Comparison of ENCODE assay signal across 18 cellular contexts in the genomic region with DNA sequence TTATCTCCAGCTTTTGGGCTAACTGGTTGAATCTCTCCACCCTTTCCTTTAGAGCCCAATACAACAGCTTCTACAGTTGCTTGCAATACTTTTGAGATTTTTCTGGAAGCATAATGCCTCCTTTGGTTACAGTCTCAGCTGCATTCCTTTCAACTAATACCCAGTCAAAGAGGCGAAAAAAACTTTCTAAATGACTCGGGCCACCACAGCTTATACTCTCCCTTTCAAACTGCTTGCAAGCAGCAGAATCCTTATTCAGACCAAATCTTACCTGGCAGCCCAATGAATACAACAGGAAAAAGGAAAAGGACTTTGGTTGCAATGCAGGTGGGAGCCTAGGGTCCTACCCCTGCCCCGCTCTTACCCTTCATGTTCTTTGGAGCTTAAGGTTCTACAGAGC. TPM values are rescaled to one million over a fixed set of nuclear protein-coding genes. Genes with fewer than 3 reads are reported as not detected.
DNase-seq lines count a peak whose midpoint lies in the region; ATAC-seq and TF ChIP-seq lines count a peak whose summit lies in the region.
"Had no signal": no experiment of that assay in that cellular context is flagged by ENCODE, and none has a peak within 500 bp of the region (broad histone marks: within the 10 kb centered on the region; RNA-seq: fewer than 3 reads in every experiment).

No MANE protein-coding gene starts in this region.

- DNase-seq in activated naive CD4-positive, alpha-beta T cell treated with anti-CD3 and anti-CD28 coated beads for 36 hours: no peak
- DNase-seq in activated naive CD4-positive, alpha-beta T cell (lab: John Stamatoyannopoulos, UW): no peak
- no peak for DNase-seq in Karpas-422
- DNase-seq in stimulated activated effector memory CD8-positive, alpha-beta T cell treated with anti-CD3 and anti-CD28 coated beads, Interleukin-12 subunit alpha, Interleukin-12 subunit beta, amount 100 ng/mL, for 72 hours (ENCODE audit: low spot score in 2 of 2): peak in 1 of 2 donors; percentile 48
- DNase-seq in GM20000 (ENCODE audit: low spot score): no peak
- DNase-seq in LoVo (ENCODE audit: low spot score): no peak
- DNase-seq in dedifferentiated amniotic fluid mesenchymal stem cell (ENCODE audit: extremely low spot score): no peak
- DNase-seq: BE2C, HCEC 1CT, IMR-90, MV-4-11, NCI-H1417 treated with DMSO at 0.1 percent for 48 hours, NCI-H2029, NCI-H524, Peyer's patch, Right ventricle myocardium superior had no signal

- H3K4me1 ChIP-seq in Karpas-422 (ENCODE audit: low read length): peaks cover 49% of the 10 kb centered on the region
- H3K4me1 ChIP-seq: BE2C had no signal

- H2AFZ ChIP-seq in Karpas-422 (ENCODE audit: low read length): no peak overlapping the region

- H3K27me3 Mint-ChIP-seq in activated naive CD4-positive, alpha-beta T cell treated with anti-CD3 and anti-CD28 coated beads for 36 hours (ENCODE audit: low read depth): no peaks in the 10 kb centered on the region
- H3K27me3 Mint-ChIP-seq in activated naive CD8-positive, alpha-beta T cell: no peaks in the 10 kb centered on the region

- CTCF ChIA-PET in activated naive CD4-positive, alpha-beta T cell treated with anti-CD3 and anti-CD28 coated beads for 36 hours (lab: Charles Lee): interaction anchor here (0.7 to 1.2 kb wide), 3 partner anchors 12 to 66 kb away, joined by 3 to 4 read pairs (median 3); a partner anchor contains a TSS

- no peak overlapping the region for H3K4me2 ChIP-seq in Karpas-422 (ENCODE audit: low read depth, low read length, poor library complexity, severe bottlenecking)

- no peaks in the 10 kb centered on the region for H3K79me2 ChIP-seq in Karpas-422 (ENCODE audit: low read length)

- H3K9me3 ChIP-seq in Karpas-422 (ENCODE audit: low read length): no peaks in the 10 kb centered on the region
- H3K9me3 ChIP-seq: BE2C, Peyer's patch had no signal

- ATAC-seq in stimulated activated effector memory CD8-positive, alpha-beta T cell treated with anti-CD3 and anti-CD28 coated beads, Interleukin-12 subunit alpha, Interleukin-12 subunit beta, amount 100 ng/mL, for 72 hours: peak; percentile 61

- H3K36me3 ChIP-seq in Karpas-422 (ENCODE audit: insufficient read depth, low read length): no peaks in the 10 kb centered on the region
- H3K36me3 ChIP-seq: BE2C, Peyer's patch had no signal

- no peak overlapping the region for H3K4me3 Mint-ChIP-seq in activated naive CD4-positive, alpha-beta T cell treated with anti-CD3 and anti-CD28 coated beads for 36 hours
- peak overlapping the region; percentile 70 for H3K4me3 Mint-ChIP-seq in activated naive CD8-positive, alpha-beta T cell
- H3K4me3 Mint-ChIP-seq in stimulated activated effector memory CD8-positive, alpha-beta T cell treated with anti-CD3 and anti-CD28 coated beads, Interleukin-12 subunit alpha, Interleukin-12 subunit beta, amount 100 ng/mL, for 72 hours: peak overlapping the region; percentile 48

- H3K4me1 Mint-ChIP-seq in activated naive CD4-positive, alpha-beta T cell treated with anti-CD3 and anti-CD28 coated beads for 36 hours (ENCODE audit: low read depth): peaks cover 56% of the 10 kb centered on the region
- peaks cover 60% of the 10 kb centered on the region for H3K4me1 Mint-ChIP-seq in activated naive CD8-positive, alpha-beta T cell (ENCODE audit: low read depth)
- H3K4me1 Mint-ChIP-seq in stimulated activated effector memory CD8-positive, alpha-beta T cell treated with anti-CD3 and anti-CD28 coated beads, Interleukin-12 subunit alpha, Interleukin-12 subunit beta, amount 100 ng/mL, for 72 hours: peaks cover 50% of the 10 kb centered on the region

- peak overlapping the region; percentile 18; the same call in 1 of the 2 replicates for H3K27ac ChIP-seq in Karpas-422 (ENCODE audit: low read length)
- H3K27ac ChIP-seq: Peyer's patch had no signal

- no peaks in the 10 kb centered on the region for H3K27me3 ChIP-seq in Karpas-422 (ENCODE audit: low read length)
- H3K27me3 ChIP-seq: Peyer's patch had no signal

- no peaks in the 10 kb centered on the region for H3K9me2 ChIP-seq in Karpas-422 (replicated peaks; ENCODE audit: insufficient read depth, low read length)

- peak overlapping the region; percentile 72 for H3K27ac Mint-ChIP-seq in activated naive CD4-positive, alpha-beta T cell treated with anti-CD3 and anti-CD28 coated beads for 36 hours
- H3K27ac Mint-ChIP-seq in activated naive CD8-positive, alpha-beta T cell: no peak overlapping the region
- H3K27ac Mint-ChIP-seq in stimulated activated effector memory CD8-positive, alpha-beta T cell treated with anti-CD3 and anti-CD28 coated beads, Interleukin-12 subunit alpha, Interleukin-12 subunit beta, amount 100 ng/mL, for 72 hours: peak overlapping the region; percentile 62

- no peaks in the 10 kb centered on the region for H4K20me1 ChIP-seq in Karpas-422 (ENCODE audit: insufficient read depth, low read depth, low read length)

- no peak overlapping the region for H3K9ac ChIP-seq in Karpas-422 (ENCODE audit: low read length)

- H3K4me3 ChIP-seq in Karpas-422 (ENCODE audit: low read length): no peak overlapping the region
- H3K4me3 ChIP-seq: Peyer's patch had no signal

- no peaks in the 10 kb centered on the region for H3K9me3 Mint-ChIP-seq in activated naive CD4-positive, alpha-beta T cell treated with anti-CD3 and anti-CD28 coated beads for 36 hours
- H3K9me3 Mint-ChIP-seq in activated naive CD8-positive, alpha-beta T cell (ENCODE audit: low read depth): peaks cover 3% of the 10 kb centered on the region
- H3K9me3 Mint-ChIP-seq in stimulated activated effector memory CD8-positive, alpha-beta T cell treated with anti-CD3 and anti-CD28 coated beads, Interleukin-12 subunit alpha, Interleukin-12 subunit beta, amount 100 ng/mL, for 72 hours: peaks cover 2% of the 10 kb centered on the region

- no peak for TF ChIP-seq CTCF in GM20000 (IDR thresholded peaks at IDR 0.05; ENCODE audit: extremely low read depth, missing control alignments)

- intact Hi-C loops in activated naive CD4-positive, alpha-beta T cell treated with anti-CD3 and anti-CD28 coated beads for 36 hours (cut with micrococcal nuclease): loop anchor here (5.0 kb wide), 1 partner anchor 363 kb away; a partner anchor contains a TSS

- H3K36me3 Mint-ChIP-seq in activated naive CD4-positive, alpha-beta T cell treated with anti-CD3 and anti-CD28 coated beads for 36 hours (ENCODE audit: low read depth): peaks cover 60% of the 10 kb centered on the region
- peaks cover 56% of the 10 kb centered on the region for H3K36me3 Mint-ChIP-seq in activated naive CD8-positive, alpha-beta T cell
- no peaks in the 10 kb centered on the region for H3K36me3 Mint-ChIP-seq in stimulated activated effector memory CD8-positive, alpha-beta T cell treated with anti-CD3 and anti-CD28 coated beads, Interleukin-12 subunit alpha, Interleukin-12 subunit beta, amount 100 ng/mL, for 72 hours

RNA-seq across cellular contexts. Expression of a gene that starts 15.8 kb away (rescaled TPM):
- 10 to 100 TPM; 67.5 to 71.4 TPM for total RNA-seq in activated naive CD4-positive, alpha-beta T cell treated with anti-CD3 and anti-CD28 coated beads for 36 hours
- 5.4 and 9.1 TPM in 2 replicates for total RNA-seq in Karpas-422 (2014; rRNA removed; shearing (Covaris generic); ENCODE audit: low replicate concordance)
- total RNA-seq: IMR-90, LHCN-M2 had no signal

RNA-seq across cellular contexts. Expression of a gene that starts 32.6 kb away (rescaled TPM):
- not detected for total RNA-seq in activated naive CD4-positive, alpha-beta T cell treated with anti-CD3 and anti-CD28 coated beads for 36 hours
- 0.25 TPM in 1 of 2 replicates, not detected in the other for total RNA-seq in Karpas-422 (2014; rRNA removed; shearing (Covaris generic); ENCODE audit: low replicate concordance)
- total RNA-seq: LHCN-M2 had no signal

RNA-seq across cellular contexts. Expression of a gene that starts 43.1 kb away (rescaled TPM):
- 10 to 100 TPM; 29.3 to 30.5 TPM for total RNA-seq in activated naive CD4-positive, alpha-beta T cell treated with anti-CD3 and anti-CD28 coated beads for 36 hours
- 2.7 and 7.0 TPM in 2 replicates for total RNA-seq in Karpas-422 (2014; rRNA removed; shearing (Covaris generic); ENCODE audit: low replicate concordance)
- total RNA-seq: LHCN-M2 had no signal

RNA-seq across cellular contexts. Expression of a gene that starts 55.1 kb away (rescaled TPM):
- 10 to 100 TPM; 25.3 to 28.4 TPM for total RNA-seq in activated naive CD4-positive, alpha-beta T cell treated with anti-CD3 and anti-CD28 coated beads for 36 hours
- not detected in 2 replicates for total RNA-seq in Karpas-422 (2014; rRNA removed; shearing (Covaris generic); ENCODE audit: low replicate concordance)
- total RNA-seq: IMR-90, LHCN-M2 had no signal

RNA-seq across cellular contexts. Expression of a gene that starts 56.4 kb away (rescaled TPM):
- under 1 TPM; 0.07 to 0.12 TPM for total RNA-seq in activated naive CD4-positive, alpha-beta T cell treated with anti-CD3 and anti-CD28 coated beads for 36 hours
- total RNA-seq in Karpas-422 (2014; rRNA removed; shearing (Covaris generic); ENCODE audit: low replicate concordance): not detected in 2 replicates
- total RNA-seq: LHCN-M2 had no signal
